ENCODE assay signal across 20 cellular contexts in the genomic region with DNA sequence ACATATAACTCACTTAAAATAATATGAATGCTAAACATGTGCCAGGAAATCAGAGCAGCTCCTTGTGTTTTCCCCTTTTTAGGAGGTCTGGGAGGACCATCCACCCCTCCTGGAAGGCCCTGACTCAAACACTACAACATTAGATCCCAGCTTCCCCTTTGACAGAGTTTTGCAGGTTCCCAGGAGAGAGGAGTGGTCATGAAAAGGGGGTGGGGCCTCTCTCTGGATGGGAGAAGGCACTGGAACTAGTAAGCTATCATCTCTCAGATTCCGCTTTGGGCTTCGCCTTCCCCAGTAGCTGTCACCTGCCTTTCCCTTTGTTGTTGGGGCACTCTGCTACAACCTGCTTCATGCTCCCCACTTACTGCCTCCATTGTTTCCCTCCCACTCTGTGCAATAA.
DNase-seq lines count a peak whose midpoint lies in the region; ATAC-seq and TF ChIP-seq lines count a peak whose summit lies in the region.
"Had no signal": no experiment of that assay in that cellular context is flagged by ENCODE, and none has a peak within 500 bp of the region (broad histone marks: within the 10 kb centered on the region; RNA-seq: fewer than 3 reads in every experiment).

No MANE protein-coding gene starts in this region.

- no peak overlapping the region for H3K56ac ChIP-seq in H9 (ENCODE audit: insufficient read length, low read depth, low read length)

- no peak overlapping the region for H2AK5ac ChIP-seq in H9 (ENCODE audit: insufficient read length, low read length)

- no peak overlapping the region for H2BK20ac ChIP-seq in H9 (ENCODE audit: low read depth, low read length, poor library complexity, severe bottlenecking)

- no peak overlapping the region for H4K5ac ChIP-seq in H9 (ENCODE audit: insufficient read length, low read depth, low read length)

- H3K27ac Mint-ChIP-seq in H9, result no peak overlapping the region; a peak in 1 of 7 replicates
- H3K27ac Mint-ChIP-seq in stimulated activated memory B cell treated with anti-CD40 and anti-IgM and Interleukin-4, amounts not matched to agents 10 μg/mL and 1 μg/mL and 100 μg/mL, for 72 hours, result peak overlapping the region; percentile 4
- H3K27ac Mint-ChIP-seq: B cell, HFFc6 had no signal

- H3K4ac ChIP-seq in H9 (ENCODE audit: low read depth, low read length), result no peak overlapping the region

- WGBS in H9 (ENCODE audit: extremely low coverage, insufficient read length, low lambda C conversion rate), result no CpG with 5 or more reads among the region's 2 CpGs

- H2BK15ac ChIP-seq in H9 (ENCODE audit: low read depth, low read length), result no peak overlapping the region

- no peak overlapping the region for H3K27ac ChIP-seq in H9 (ENCODE audit: insufficient read length, low read depth, low read length)

- no peaks in the 10 kb centered on the region for H3K79me2 ChIP-seq in H9 (ENCODE audit: insufficient read depth, low read length)

- H3K36me3 Mint-ChIP-seq in H9 (ENCODE audit: insufficient read depth in 1 of 3, low read depth in 3 of 3), result peaks cover 5 to 16% (median 5%) of the 10 kb centered on the region in 3 experiments; a peak in 6 of 7 replicates
- H3K36me3 Mint-ChIP-seq in stimulated activated memory B cell treated with anti-CD40 and anti-IgM and Interleukin-4, amounts not matched to agents 10 μg/mL and 1 μg/mL and 100 μg/mL, for 72 hours, result peaks cover 14% of the 10 kb centered on the region
- H3K36me3 Mint-ChIP-seq: CD4-positive, CD25-positive, alpha-beta regulatory T cell had no signal

- no peak overlapping the region for H2AFZ ChIP-seq in H9 (ENCODE audit: low read length)

- H2BK120ac ChIP-seq in H9 (ENCODE audit: low read depth, low read length, poor library complexity, severe bottlenecking), result no peak overlapping the region

- H3K18ac ChIP-seq in H9 (ENCODE audit: insufficient read length, low read depth, low read length), result no peak overlapping the region

- no peaks in the 10 kb centered on the region for H4K20me1 ChIP-seq in H9 (ENCODE audit: control insufficient read depth, insufficient read depth, insufficient read length)

- peaks cover 12 to 19% of the 10 kb centered on the region in 2 experiments for H3K4me1 Mint-ChIP-seq in H9
- H3K4me1 Mint-ChIP-seq in stimulated activated memory B cell treated with anti-CD40 and anti-IgM and Interleukin-4, amounts not matched to agents 10 μg/mL and 1 μg/mL and 100 μg/mL, for 72 hours, result no peaks in the 10 kb centered on the region
- H3K4me1 Mint-ChIP-seq: B cell had no signal

- no peak overlapping the region for H4K8ac ChIP-seq in H9 (replicated peaks; ENCODE audit: insufficient read length, low read depth, low read length)

- no peaks in the 10 kb centered on the region for H3K27me3 ChIP-seq in H9 (ENCODE audit: insufficient read depth, low read length)

- no peak overlapping the region for H3K4me3 Mint-ChIP-seq in H9
- no peak overlapping the region for H3K4me3 Mint-ChIP-seq in stimulated activated memory B cell treated with anti-CD40 and anti-IgM and Interleukin-4, amounts not matched to agents 10 μg/mL and 1 μg/mL and 100 μg/mL, for 72 hours
- H3K4me3 Mint-ChIP-seq: B cell; CD4-positive, CD25-positive, alpha-beta regulatory T cell; HFFc6 had no signal

- H3K4me2 ChIP-seq in H9 (ENCODE audit: insufficient read depth, insufficient read length, low read length), result no peak overlapping the region

- DNase-seq in H9, result peak; percentile 30
- DNase-seq in SK-N-DZ (ENCODE audit: low spot score), result peak; percentile 31
- DNase-seq in islet precursor cell, result peak; percentile 47
- DNase-seq in NCI-H748 treated with DMSO at 0.1 percent for 48 hours (lab: John Stamatoyannopoulos, UW), result no peak
- no peak for DNase-seq in activated CD4-positive, alpha-beta T cell treated with anti-CD3 and anti-CD28 coated beads, Interleukin-2, amount 50 U/mL, for 48 hours
- no peak for DNase-seq in NCI-H1105 treated with DMSO at 0.1 percent for 48 hours (lab: John Stamatoyannopoulos, UW)
- DNase-seq: ACHN; CD4-positive, CD25-positive, alpha-beta regulatory T cell; DMS153; EL; HFFc6; NCI-H1092 treated with DMSO at 0.1 percent for 48 hours; NCI-H1694; NCI-H226; NCI-H526; SHP77 treated with DMSO at 0.1 percent for 48 hours had no signal

- H3K79me1 ChIP-seq in H9 (ENCODE audit: insufficient read depth, low read depth, low read length, poor library complexity, severe bottlenecking), result no peaks in the 10 kb centered on the region

- ATAC-seq in stimulated activated memory B cell treated with anti-CD40 and anti-IgM and Interleukin-4, amounts not matched to agents 10 μg/mL and 1 μg/mL and 100 μg/mL, for 72 hours, result no peak
- ATAC-seq: HepG2 had no signal

- H3K9ac ChIP-seq in H9 (ENCODE audit: extremely low read depth, insufficient read length, low read length), result no peak overlapping the region

- H3T11ph ChIP-seq in H9 (ENCODE audit: low read length), result no peak overlapping the region

- H3K9me3 ChIP-seq in H9 (ENCODE audit: control insufficient read depth, low read depth, low read length), result no peaks in the 10 kb centered on the region
- H3K9me3 ChIP-seq: Caco-2 had no signal

- peaks cover 3% of the 10 kb centered on the region; the same call in 1 of the 2 replicates for H3K4me1 ChIP-seq in H9 (ENCODE audit: insufficient read depth, low read length)

- H2BK12ac ChIP-seq in H9 (ENCODE audit: insufficient read length, low read depth, low read length), result no peak overlapping the region

- no peak overlapping the region for H3K14ac ChIP-seq in H9 (ENCODE audit: insufficient read depth, low read length)

- no peak overlapping the region for H2BK5ac ChIP-seq in H9 (ENCODE audit: insufficient read length, low read length)

- H4K91ac ChIP-seq in H9 (ENCODE audit: insufficient read length, low read depth, low read length), result no peak overlapping the region

- no peak for TF ChIP-seq CTCF in H9 (conservative IDR thresholded peaks at IDR 0.05)

- no peaks in the 10 kb centered on the region for H3K23me2 ChIP-seq in H9 (ENCODE audit: insufficient read length, low read depth, low read length, poor library complexity, severe bottlenecking)

- H3K23ac ChIP-seq in H9 (ENCODE audit: insufficient read length, low read depth, low read length), result no peak overlapping the region

- peaks cover 2% of the 10 kb centered on the region; the same call in 1 of the 2 replicates for H3K27me3 Mint-ChIP-seq in H9 (ENCODE audit: low read depth)
- H3K27me3 Mint-ChIP-seq in stimulated activated memory B cell treated with anti-CD40 and anti-IgM and Interleukin-4, amounts not matched to agents 10 μg/mL and 1 μg/mL and 100 μg/mL, for 72 hours, result no peaks in the 10 kb centered on the region
- H3K27me3 Mint-ChIP-seq: B cell; CD4-positive, CD25-positive, alpha-beta regulatory T cell had no signal

- H3K9me3 Mint-ChIP-seq in H9, result peaks cover 14 to 24% of the 10 kb centered on the region in 2 experiments
- H3K9me3 Mint-ChIP-seq in stimulated activated memory B cell treated with anti-CD40 and anti-IgM and Interleukin-4, amounts not matched to agents 10 μg/mL and 1 μg/mL and 100 μg/mL, for 72 hours, result peaks cover 10% of the 10 kb centered on the region

Comparison
In these comparisons a context has a peak if more than half of its experiments do, and no peak if none do; other contexts are left out.
1. DNase-seq: peak in H9 (single experiment), SK-N-DZ (single experiment) and islet precursor cell (single experiment); none in NCI-H748 treated with DMSO at 0.1 percent for 48 hours (single experiment), activated CD4-positive, alpha-beta T cell treated with anti-CD3 and anti-CD28 coated beads, Interleukin-2, amount 50 U/mL, for 48 hours (0 of 2) and NCI-H1105 treated with DMSO at 0.1 percent for 48 hours (single experiment).